8 cellular contexts compared by ENCODE assay signal in the genomic region with DNA sequence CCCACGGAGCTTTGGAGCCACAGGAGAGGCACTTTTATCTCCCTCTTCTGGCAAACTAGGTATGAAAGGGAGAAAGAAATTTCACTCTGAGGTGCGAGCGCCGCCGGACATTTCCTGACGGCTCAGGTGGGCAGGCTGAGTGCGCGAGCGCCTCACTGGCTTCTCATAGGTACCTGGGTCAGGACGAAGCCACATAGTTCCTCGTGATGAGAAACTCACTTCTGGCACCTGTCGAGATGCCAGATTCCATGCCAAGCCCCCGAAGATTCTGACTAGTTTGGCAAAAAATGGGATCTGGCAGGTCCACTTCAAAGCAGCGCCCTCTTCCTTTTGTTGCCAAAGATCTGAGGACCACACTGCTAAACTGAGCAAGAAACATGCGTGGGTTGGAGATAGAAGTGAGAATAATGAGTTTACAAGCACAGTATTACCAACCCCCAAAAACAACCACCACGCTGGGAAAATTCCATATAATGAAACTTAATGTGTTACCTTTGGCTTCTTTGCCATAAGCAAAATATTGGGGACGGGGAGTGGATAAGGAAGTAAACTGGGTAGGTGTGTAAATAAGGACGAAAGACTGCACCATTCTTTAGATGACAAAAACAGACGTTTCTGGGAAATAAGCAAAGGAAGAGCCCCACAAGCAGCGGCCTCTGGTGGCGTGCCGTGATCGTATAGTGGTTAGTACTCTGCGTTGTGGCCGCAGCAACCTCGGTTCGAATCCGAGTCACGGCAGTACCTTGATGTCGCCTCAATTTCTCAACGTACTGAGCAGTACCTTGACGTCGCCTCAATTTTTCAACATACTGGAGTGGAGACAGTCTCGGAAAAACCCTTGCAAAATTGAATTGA.
DNase-seq lines count a peak whose midpoint lies in the region; ATAC-seq and TF ChIP-seq lines count a peak whose summit lies in the region.

No MANE protein-coding gene starts in this region.

- peak overlapping the region; percentile 92 for H3K27ac Mint-ChIP-seq in memory B cell

- TF ChIP-seq CTCF in HFF-Myc (IDR thresholded peaks at IDR 0.05; ENCODE audit: low read depth, low read length, missing control alignments) (peak; percentile 48), dorsolateral prefrontal cortex (IDR thresholded peaks at IDR 0.05 in 54 of 56, conservative IDR thresholded peaks at IDR 0.05 in 2 of 56; ENCODE audit: low read depth in 1 of 56, partially characterized antibody in 56 of 56) (peak; percentile 19 to 72 (median 51))

- peaks cover 24% of the 10 kb centered on the region for H3K4me1 Mint-ChIP-seq in memory B cell

- no peaks in the 10 kb centered on the region for H3K27me3 Mint-ChIP-seq in memory B cell

- H3K27me3 ChIP-seq in dorsolateral prefrontal cortex = no peaks in the 10 kb centered on the region

- ATAC-seq in memory B cell (ENCODE audit: low read depth) (peak; percentile 84), GM21367 (IDR thresholded peaks at IDR 0.05; ENCODE audit: unreplicated experiment) (no peak)

- intact Hi-C loops in dorsolateral prefrontal cortex (cut with DNase I) = loop anchor here (2.0 to 10.0 kb wide), 3 partner anchors 19 to 553 kb away; no protein-coding TSS in a partner anchor

- H3K36me3 Mint-ChIP-seq in memory B cell = no peaks in the 10 kb centered on the region

- peak overlapping the region in 4 of 59 donors; percentile 14 to 51 (median 40) for H3K27ac ChIP-seq in dorsolateral prefrontal cortex

- DNase-seq in ELR (ENCODE audit: low read depth) = peak; percentile 91
- DNase-seq in HFF-Myc (ENCODE audit: extremely low read depth, low read depth) = peak; percentile 76
- DNase-seq in NCI-H345 (lab: John Stamatoyannopoulos, UW) = peak; percentile 79
- peak; percentile 59 to 81 for DNase-seq in activated CD4-positive, alpha-beta T cell treated with anti-CD3 and anti-CD28 coated beads, Interleukin-2, amount 50 U/mL, for 24 hours (ENCODE audit: low read depth in 1 of 2, low spot score in 1 of 2)
- peak in 8 of 10 donors; percentile 54 to 77 (median 68) for DNase-seq in dorsolateral prefrontal cortex
- DNase-seq in memory B cell (ENCODE audit: low spot score in 2 of 2) = peak; percentile 77 to 78
- peak; percentile 65 for DNase-seq in stimulated activated CD8-positive, alpha-beta memory T cell treated with anti-CD3 and anti-CD28 coated beads, Interleukin-15, amount 100 ng/mL, for 24 hours (ENCODE audit: low read depth)

- H3K4me3 Mint-ChIP-seq in memory B cell = peak overlapping the region; percentile 80

- H3K4me3 ChIP-seq in HFF-Myc (replicated peaks; ENCODE audit: low read depth, low read length) (peak overlapping the region; percentile 65), dorsolateral prefrontal cortex (peak overlapping the region; percentile 26 to 69 (median 50))

- no peaks in the 10 kb centered on the region for H3K9me3 Mint-ChIP-seq in memory B cell
